1 cellular context compared by ENCODE assay signal in genomic region chr2:183038341-183039300, GRCh38.
A peak's percentile ranks its signal among the peaks of the same experiment; 100 is the strongest.
TF ChIP-seq lines count a peak whose summit lies in the region.

A gene with protein sequence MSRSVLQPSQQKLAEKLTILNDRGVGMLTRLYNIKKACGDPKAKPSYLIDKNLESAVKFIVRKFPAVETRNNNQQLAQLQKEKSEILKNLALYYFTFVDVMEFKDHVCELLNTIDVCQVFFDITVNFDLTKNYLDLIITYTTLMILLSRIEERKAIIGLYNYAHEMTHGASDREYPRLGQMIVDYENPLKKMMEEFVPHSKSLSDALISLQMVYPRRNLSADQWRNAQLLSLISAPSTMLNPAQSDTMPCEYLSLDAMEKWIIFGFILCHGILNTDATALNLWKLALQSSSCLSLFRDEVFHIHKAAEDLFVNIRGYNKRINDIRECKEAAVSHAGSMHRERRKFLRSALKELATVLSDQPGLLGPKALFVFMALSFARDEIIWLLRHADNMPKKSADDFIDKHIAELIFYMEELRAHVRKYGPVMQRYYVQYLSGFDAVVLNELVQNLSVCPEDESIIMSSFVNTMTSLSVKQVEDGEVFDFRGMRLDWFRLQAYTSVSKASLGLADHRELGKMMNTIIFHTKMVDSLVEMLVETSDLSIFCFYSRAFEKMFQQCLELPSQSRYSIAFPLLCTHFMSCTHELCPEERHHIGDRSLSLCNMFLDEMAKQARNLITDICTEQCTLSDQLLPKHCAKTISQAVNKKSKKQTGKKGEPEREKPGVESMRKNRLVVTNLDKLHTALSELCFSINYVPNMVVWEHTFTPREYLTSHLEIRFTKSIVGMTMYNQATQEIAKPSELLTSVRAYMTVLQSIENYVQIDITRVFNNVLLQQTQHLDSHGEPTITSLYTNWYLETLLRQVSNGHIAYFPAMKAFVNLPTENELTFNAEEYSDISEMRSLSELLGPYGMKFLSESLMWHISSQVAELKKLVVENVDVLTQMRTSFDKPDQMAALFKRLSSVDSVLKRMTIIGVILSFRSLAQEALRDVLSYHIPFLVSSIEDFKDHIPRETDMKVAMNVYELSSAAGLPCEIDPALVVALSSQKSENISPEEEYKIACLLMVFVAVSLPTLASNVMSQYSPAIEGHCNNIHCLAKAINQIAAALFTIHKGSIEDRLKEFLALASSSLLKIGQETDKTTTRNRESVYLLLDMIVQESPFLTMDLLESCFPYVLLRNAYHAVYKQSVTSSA (minus strand): TSS chr2:183038457. CDS start chr2:183038099, 358 bp downstream.

TF ChIP-seq in HepG2, 621 proteins besides CTCF, POLR2A, EP300 and RAD21 (continued from another document and continues in another):
- TF ChIP-seq, protein P1, sequence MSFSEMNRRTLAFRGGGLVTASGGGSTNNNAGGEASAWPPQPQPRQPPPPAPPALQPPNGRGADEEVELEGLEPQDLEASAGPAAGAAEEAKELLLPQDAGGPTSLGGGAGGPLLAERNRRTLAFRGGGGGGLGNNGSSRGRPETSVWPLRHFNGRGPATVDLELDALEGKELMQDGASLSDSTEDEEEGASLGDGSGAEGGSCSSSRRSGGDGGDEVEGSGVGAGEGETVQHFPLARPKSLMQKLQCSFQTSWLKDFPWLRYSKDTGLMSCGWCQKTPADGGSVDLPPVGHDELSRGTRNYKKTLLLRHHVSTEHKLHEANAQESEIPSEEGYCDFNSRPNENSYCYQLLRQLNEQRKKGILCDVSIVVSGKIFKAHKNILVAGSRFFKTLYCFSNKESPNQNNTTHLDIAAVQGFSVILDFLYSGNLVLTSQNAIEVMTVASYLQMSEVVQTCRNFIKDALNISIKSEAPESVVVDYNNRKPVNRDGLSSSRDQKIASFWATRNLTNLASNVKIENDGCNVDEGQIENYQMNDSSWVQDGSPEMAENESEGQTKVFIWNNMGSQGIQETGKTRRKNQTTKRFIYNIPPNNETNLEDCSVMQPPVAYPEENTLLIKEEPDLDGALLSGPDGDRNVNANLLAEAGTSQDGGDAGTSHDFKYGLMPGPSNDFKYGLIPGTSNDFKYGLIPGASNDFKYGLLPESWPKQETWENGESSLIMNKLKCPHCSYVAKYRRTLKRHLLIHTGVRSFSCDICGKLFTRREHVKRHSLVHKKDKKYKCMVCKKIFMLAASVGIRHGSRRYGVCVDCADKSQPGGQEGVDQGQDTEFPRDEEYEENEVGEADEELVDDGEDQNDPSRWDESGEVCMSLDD (CRISPR knock-in tag; IDR thresholded peaks at IDR 0.05; ENCODE audit: borderline replicate concordance): peak; percentile 37; the same call in 1 of the 2 replicates
- no peak for TF ChIP-seq ZNF816 (CRISPR knock-in tag; IDR thresholded peaks at IDR 0.05; ENCODE audit: borderline replicate concordance)
- TF ChIP-seq ZBTB49 (CRISPR knock-in tag; IDR thresholded peaks at IDR 0.05; ENCODE audit: borderline replicate concordance): no peak
- TF ChIP-seq ZNF432 (CRISPR knock-in tag; IDR thresholded peaks at IDR 0.05; ENCODE audit: borderline replicate concordance): no peak
- TF ChIP-seq LCORL (IDR thresholded peaks at IDR 0.05): no peak
- peak; percentile 53; the same call in 1 of the 2 replicates for TF ChIP-seq LCORL (CRISPR knock-in tag; IDR thresholded peaks at IDR 0.05)
- TF ChIP-seq HMGXB4 (CRISPR knock-in tag; IDR thresholded peaks at IDR 0.05; ENCODE audit: borderline replicate concordance in 1 of 2, low read depth in 1 of 2): peak; percentile 84 to 96
- no peak for TF ChIP-seq SETDB1 (CRISPR knock-in tag; IDR thresholded peaks at IDR 0.05; ENCODE audit: borderline replicate concordance)
- no peak for TF ChIP-seq SMAD9 (CRISPR knock-in tag; IDR thresholded peaks at IDR 0.05)
- peak; percentile 92; the same call in 1 of the 2 replicates for TF ChIP-seq RFXAP (CRISPR knock-in tag; IDR thresholded peaks at IDR 0.05; ENCODE audit: borderline replicate concordance)
- 0 out of 2 replicates have a peak, but pooled peaks have one; percentile 73 for TF ChIP-seq BRCA1 (CRISPR knock-in tag; IDR thresholded peaks at IDR 0.05)
- TF ChIP-seq ZKSCAN8 (CRISPR knock-in tag; IDR thresholded peaks at IDR 0.05; ENCODE audit: borderline replicate concordance): no peak
- no peak for TF ChIP-seq IRX3 (CRISPR knock-in tag; IDR thresholded peaks at IDR 0.05; ENCODE audit: borderline replicate concordance, low read depth)
- TF ChIP-seq, protein P2, sequence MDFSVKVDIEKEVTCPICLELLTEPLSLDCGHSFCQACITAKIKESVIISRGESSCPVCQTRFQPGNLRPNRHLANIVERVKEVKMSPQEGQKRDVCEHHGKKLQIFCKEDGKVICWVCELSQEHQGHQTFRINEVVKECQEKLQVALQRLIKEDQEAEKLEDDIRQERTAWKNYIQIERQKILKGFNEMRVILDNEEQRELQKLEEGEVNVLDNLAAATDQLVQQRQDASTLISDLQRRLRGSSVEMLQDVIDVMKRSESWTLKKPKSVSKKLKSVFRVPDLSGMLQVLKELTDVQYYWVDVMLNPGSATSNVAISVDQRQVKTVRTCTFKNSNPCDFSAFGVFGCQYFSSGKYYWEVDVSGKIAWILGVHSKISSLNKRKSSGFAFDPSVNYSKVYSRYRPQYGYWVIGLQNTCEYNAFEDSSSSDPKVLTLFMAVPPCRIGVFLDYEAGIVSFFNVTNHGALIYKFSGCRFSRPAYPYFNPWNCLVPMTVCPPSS (IDR thresholded peaks at IDR 0.05): no peak
- peak; percentile 21; the same call in 1 of the 2 replicates for TF ChIP-seq FOXA3 (CRISPR knock-in tag; IDR thresholded peaks at IDR 0.05)
- TF ChIP-seq NCOR1 (IDR thresholded peaks at IDR 0.05; ENCODE audit: borderline replicate concordance, low read length): no peak
- TF ChIP-seq ZNF280D (CRISPR knock-in tag; IDR thresholded peaks at IDR 0.05): 0 out of 2 replicates have a peak, but pooled peaks have one; percentile 57
- TF ChIP-seq, protein P3, sequence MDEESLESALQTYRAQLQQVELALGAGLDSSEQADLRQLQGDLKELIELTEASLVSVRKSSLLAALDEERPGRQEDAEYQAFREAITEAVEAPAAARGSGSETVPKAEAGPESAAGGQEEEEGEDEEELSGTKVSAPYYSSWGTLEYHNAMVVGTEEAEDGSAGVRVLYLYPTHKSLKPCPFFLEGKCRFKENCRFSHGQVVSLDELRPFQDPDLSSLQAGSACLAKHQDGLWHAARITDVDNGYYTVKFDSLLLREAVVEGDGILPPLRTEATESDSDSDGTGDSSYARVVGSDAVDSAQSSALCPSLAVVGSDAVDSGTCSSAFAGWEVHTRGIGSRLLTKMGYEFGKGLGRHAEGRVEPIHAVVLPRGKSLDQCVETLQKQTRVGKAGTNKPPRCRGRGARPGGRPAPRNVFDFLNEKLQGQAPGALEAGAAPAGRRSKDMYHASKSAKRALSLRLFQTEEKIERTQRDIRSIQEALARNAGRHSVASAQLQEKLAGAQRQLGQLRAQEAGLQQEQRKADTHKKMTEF (CRISPR knock-in tag; IDR thresholded peaks at IDR 0.05): peak; percentile 13; the same call in 1 of the 2 replicates
- TF ChIP-seq, protein P4, sequence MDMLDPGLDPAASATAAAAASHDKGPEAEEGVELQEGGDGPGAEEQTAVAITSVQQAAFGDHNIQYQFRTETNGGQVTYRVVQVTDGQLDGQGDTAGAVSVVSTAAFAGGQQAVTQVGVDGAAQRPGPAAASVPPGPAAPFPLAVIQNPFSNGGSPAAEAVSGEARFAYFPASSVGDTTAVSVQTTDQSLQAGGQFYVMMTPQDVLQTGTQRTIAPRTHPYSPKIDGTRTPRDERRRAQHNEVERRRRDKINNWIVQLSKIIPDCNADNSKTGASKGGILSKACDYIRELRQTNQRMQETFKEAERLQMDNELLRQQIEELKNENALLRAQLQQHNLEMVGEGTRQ (IDR thresholded peaks at IDR 0.05; ENCODE audit: low read depth, low read length): no peak
- TF ChIP-seq, protein P4 (CRISPR knock-in tag; IDR thresholded peaks at IDR 0.05; ENCODE audit: borderline replicate concordance): no peak
- TF ChIP-seq ESRRA (CRISPR knock-in tag; IDR thresholded peaks at IDR 0.05; ENCODE audit: low read depth): peak; percentile 59
- no peak for TF ChIP-seq FOXJ3 (CRISPR knock-in tag; IDR thresholded peaks at IDR 0.05; ENCODE audit: borderline replicate concordance)
- TF ChIP-seq ZNF468 (CRISPR knock-in tag; IDR thresholded peaks at IDR 0.05): no peak
- TF ChIP-seq IRF2 (CRISPR knock-in tag; IDR thresholded peaks at IDR 0.05): peak; percentile 63; the same call in 1 of the 2 replicates
- peak; percentile 56; the same call in 1 of the 2 replicates for TF ChIP-seq NFKB2 (CRISPR knock-in tag; IDR thresholded peaks at IDR 0.05; ENCODE audit: borderline replicate concordance)
- no peak for TF ChIP-seq U2AF2 (IDR thresholded peaks at IDR 0.05; ENCODE audit: low read depth, low read length)
- no peak for TF ChIP-seq FOSL2 (CRISPR knock-in tag; IDR thresholded peaks at IDR 0.05)
- TF ChIP-seq TBX2 (CRISPR knock-in tag; IDR thresholded peaks at IDR 0.05; ENCODE audit: borderline replicate concordance): peak; percentile 5; the same call in 1 of the 2 replicates
- TF ChIP-seq ONECUT2 (CRISPR knock-in tag; IDR thresholded peaks at IDR 0.05): no peak
- peak; percentile 86; the same call in 1 of the 2 replicates for TF ChIP-seq ZNF761 (CRISPR knock-in tag; conservative IDR thresholded peaks at IDR 0.05)
- TF ChIP-seq HMG20A (CRISPR knock-in tag; IDR thresholded peaks at IDR 0.05; ENCODE audit: borderline replicate concordance): no peak
- 0 out of 2 replicates have a peak, but pooled peaks have one; percentile 8 for TF ChIP-seq CCDC6 (CRISPR knock-in tag; IDR thresholded peaks at IDR 0.05)
- TF ChIP-seq ELF3 (CRISPR knock-in tag; IDR thresholded peaks at IDR 0.05): peak; percentile 19; the same call in 1 of the 2 replicates
- no peak; the same call in 1 of the 2 replicates for TF ChIP-seq ZMAT3 (CRISPR knock-in tag; conservative IDR thresholded peaks at IDR 0.05)
- TF ChIP-seq, protein P5, sequence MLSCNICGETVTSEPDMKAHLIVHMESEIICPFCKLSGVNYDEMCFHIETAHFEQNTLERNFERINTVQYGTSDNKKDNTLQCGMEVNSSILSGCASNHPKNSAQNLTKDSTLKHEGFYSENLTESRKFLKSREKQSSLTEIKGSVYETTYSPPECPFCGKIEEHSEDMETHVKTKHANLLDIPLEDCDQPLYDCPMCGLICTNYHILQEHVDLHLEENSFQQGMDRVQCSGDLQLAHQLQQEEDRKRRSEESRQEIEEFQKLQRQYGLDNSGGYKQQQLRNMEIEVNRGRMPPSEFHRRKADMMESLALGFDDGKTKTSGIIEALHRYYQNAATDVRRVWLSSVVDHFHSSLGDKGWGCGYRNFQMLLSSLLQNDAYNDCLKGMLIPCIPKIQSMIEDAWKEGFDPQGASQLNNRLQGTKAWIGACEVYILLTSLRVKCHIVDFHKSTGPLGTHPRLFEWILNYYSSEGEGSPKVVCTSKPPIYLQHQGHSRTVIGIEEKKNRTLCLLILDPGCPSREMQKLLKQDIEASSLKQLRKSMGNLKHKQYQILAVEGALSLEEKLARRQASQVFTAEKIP (CRISPR knock-in tag; IDR thresholded peaks at IDR 0.05; ENCODE audit: borderline replicate concordance): no peak
